In the genomic region with DNA sequence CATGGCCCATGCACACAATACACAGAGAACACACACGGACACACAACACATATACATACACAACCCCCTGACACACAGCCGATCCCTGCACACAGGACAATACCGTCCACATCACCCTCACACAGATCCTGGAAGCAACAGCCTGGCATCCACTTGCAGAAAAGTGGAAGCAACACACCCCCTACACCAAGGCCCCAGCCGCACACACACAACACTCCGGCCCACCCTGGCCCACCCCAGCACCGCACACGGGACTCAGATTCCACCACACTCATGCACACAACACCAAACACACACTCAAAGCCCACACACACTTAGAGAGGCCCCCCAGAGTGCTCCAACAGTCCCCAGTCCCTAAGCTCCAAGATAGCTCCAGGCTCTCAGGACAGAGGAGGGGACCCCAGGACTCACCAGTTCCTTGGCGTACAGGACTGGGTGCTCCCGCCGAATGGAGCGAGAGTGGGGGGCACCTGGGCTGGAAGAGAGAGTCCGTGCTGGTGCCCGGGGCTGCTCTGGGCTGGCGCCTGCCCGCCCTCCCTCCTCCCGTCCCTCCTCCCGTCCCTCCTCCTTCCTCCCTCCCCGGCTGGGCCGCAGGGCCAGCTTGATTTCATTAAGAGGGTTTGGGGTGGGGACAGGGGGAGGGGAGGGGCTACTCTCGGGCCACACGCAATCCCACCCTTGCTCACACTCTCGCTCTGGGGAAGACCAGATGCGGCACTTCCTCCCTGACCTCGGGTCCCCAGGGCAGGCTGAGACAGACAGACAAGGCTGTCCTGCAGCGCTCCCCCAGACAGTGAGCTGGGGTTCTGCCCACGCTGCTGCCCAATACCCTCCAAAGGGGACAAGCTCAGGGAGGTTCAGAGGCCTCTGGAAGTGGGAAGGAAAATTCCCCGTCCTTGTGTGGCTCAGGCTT, we compare ENCODE assay signal across 1 cellular context.
TF ChIP-seq lines count a peak whose summit lies in the region.

A gene with protein sequence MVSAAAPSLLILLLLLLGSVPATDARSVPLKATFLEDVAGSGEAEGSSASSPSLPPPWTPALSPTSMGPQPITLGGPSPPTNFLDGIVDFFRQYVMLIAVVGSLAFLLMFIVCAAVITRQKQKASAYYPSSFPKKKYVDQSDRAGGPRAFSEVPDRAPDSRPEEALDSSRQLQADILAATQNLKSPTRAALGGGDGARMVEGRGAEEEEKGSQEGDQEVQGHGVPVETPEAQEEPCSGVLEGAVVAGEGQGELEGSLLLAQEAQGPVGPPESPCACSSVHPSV (minus strand): TSS at position 526 of the 913 bp plus-strand sequence. CDS start 5,701 bp downstream, outside the sequence.

TF ChIP-seq in GM12878, 131 proteins besides CTCF, POLR2A, EP300 and RAD21 (continued from another document):
- TF ChIP-seq, protein P1, sequence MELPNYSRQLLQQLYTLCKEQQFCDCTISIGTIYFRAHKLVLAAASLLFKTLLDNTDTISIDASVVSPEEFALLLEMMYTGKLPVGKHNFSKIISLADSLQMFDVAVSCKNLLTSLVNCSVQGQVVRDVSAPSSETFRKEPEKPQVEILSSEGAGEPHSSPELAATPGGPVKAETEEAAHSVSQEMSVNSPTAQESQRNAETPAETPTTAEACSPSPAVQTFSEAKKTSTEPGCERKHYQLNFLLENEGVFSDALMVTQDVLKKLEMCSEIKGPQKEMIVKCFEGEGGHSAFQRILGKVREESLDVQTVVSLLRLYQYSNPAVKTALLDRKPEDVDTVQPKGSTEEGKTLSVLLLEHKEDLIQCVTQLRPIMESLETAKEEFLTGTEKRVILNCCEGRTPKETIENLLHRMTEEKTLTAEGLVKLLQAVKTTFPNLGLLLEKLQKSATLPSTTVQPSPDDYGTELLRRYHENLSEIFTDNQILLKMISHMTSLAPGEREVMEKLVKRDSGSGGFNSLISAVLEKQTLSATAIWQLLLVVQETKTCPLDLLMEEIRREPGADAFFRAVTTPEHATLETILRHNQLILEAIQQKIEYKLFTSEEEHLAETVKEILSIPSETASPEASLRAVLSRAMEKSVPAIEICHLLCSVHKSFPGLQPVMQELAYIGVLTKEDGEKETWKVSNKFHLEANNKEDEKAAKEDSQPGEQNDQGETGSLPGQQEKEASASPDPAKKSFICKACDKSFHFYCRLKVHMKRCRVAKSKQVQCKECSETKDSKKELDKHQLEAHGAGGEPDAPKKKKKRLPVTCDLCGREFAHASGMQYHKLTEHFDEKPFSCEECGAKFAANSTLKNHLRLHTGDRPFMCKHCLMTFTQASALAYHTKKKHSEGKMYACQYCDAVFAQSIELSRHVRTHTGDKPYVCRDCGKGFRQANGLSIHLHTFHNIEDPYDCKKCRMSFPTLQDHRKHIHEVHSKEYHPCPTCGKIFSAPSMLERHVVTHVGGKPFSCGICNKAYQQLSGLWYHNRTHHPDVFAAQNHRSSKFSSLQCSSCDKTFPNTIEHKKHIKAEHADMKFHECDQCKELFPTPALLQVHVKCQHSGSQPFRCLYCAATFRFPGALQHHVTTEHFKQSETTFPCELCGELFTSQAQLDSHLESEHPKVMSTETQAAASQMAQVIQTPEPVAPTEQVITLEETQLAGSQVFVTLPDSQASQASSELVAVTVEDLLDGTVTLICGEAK (IDR thresholded peaks at IDR 0.05; ENCODE audit: borderline replicate concordance) = no peak
- TF ChIP-seq CBX3 (IDR thresholded peaks at IDR 0.05; ENCODE audit: borderline replicate concordance, low read depth) (no peak), CEBPZ (IDR thresholded peaks at IDR 0.05; ENCODE audit: low read depth, low read length) (no peak), PAX5 (IDR thresholded peaks at IDR 0.05; ENCODE audit: borderline replicate concordance, low read depth, low read length) (no peak), ZNF217 (IDR thresholded peaks at IDR 0.05) (no peak), SP1 (IDR thresholded peaks at IDR 0.05; ENCODE audit: low read depth, low read length) (no peak)
